In the genomic region with DNA sequence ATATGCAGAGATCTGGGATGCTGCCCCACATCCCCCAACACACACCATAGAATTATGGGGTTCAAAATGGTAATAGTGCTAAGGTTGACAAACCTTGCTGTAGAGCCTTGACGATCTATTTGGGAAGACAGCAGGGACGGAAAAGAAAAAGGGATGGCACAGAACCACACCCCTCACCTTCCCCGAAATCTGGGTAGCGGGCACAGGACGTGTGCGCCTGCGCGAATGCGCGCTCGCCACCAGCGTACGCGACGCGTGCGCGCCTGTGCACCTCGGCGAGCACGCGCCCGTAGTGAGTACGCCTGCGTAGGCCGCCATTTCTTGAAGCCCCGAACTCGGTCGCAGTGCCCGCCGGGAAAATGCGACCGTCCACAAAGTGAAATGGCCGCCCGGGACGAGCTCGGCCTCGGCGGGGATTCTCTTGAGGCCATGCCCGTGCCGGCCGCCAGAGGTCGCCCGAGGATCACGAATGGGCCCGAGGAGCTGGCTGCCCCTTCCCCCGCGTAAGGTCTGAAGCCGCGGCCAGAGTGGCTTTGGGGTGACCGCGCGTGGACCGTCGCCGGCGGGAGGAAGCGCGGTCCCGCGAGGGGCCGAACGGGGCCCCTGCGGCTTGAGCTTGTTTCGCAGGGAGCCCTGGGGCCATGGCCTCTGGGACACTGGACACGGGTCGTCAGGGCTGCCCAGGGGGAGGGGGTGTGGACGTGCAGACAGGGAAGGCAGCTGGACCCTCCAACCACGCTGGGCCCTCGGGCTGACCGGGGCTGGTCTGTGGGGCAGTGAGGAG, we compare ENCODE assay signal across 1 cellular context.
TF ChIP-seq lines count a peak whose summit lies in the region.

No MANE protein-coding gene starts in this region.

TF ChIP-seq in HEK293, 187 proteins besides CTCF, POLR2A, EP300 and RAD21 (continued from another document):
- TF ChIP-seq, protein P1, sequence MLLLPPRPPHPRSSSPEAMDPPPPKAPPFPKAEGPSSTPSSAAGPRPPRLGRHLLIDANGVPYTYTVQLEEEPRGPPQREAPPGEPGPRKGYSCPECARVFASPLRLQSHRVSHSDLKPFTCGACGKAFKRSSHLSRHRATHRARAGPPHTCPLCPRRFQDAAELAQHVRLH (tag by site-specific recombination; IDR thresholded peaks at IDR 0.05) = no peak
- 0 out of 2 replicates have a peak, but pooled peaks have one; percentile 25 for TF ChIP-seq SP3 (tag by site-specific recombination; IDR thresholded peaks at IDR 0.05)
- TF ChIP-seq, protein P2, sequence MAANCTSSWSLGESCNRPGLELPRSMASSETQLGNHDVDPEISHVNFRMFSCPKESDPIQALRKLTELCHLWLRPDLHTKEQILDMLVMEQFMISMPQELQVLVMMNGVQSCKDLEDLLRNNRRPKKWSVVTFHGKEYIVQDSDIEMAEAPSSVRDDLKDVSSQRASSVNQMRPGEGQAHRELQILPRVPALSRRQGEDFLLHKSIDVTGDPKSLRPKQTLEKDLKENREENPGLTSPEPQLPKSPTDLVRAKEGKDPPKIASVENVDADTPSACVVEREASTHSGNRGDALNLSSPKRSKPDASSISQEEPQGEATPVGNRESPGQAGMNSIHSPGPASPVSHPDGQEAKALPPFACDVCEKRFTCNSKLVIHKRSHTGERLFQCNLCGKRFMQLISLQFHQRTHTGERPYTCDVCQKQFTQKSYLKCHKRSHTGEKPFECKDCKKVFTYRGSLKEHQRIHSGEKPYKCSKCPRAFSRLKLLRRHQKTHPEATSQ (tag by site-specific recombination; IDR thresholded peaks at IDR 0.05) = no peak
- TF ChIP-seq, protein P3, sequence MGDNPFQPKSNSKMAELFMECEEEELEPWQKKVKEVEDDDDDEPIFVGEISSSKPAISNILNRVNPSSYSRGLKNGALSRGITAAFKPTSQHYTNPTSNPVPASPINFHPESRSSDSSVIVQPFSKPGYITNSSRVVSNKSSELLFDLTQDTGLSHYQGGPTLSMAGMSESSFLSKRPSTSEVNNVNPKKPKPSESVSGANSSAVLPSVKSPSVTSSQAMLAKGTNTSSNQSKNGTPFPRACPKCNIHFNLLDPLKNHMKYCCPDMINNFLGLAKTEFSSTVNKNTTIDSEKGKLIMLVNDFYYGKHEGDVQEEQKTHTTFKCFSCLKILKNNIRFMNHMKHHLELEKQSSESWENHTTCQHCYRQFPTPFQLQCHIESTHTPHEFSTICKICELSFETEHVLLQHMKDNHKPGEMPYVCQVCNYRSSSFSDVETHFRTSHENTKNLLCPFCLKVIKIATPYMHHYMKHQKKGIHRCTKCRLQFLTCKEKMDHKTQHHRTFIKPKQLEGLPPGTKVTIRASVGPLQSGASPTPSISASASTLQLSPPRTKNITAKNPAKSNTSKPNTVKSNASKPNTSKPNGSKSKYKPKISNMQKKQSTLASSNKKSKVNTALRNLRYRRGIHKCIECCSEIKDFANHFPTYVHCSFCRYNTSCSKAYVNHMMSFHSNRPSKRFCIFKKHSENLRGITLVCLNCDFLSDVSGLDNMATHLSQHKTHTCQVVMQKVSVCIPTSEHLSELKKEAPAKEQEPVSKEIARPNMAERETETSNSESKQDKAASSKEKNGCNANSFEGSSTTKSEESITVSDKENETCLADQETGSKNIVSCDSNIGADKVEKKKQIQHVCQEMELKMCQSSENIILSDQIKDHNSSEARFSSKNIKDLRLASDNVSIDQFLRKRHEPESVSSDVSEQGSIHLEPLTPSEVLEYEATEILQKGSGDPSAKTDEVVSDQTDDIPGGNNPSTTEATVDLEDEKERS (tag by site-specific recombination; IDR thresholded peaks at IDR 0.05) = 0 out of 2 replicates have a peak, but pooled peaks have one; percentile 20
- TF ChIP-seq ZNF701 (tag by site-specific recombination; IDR thresholded peaks at IDR 0.05) = no peak
- TF ChIP-seq, protein P4, sequence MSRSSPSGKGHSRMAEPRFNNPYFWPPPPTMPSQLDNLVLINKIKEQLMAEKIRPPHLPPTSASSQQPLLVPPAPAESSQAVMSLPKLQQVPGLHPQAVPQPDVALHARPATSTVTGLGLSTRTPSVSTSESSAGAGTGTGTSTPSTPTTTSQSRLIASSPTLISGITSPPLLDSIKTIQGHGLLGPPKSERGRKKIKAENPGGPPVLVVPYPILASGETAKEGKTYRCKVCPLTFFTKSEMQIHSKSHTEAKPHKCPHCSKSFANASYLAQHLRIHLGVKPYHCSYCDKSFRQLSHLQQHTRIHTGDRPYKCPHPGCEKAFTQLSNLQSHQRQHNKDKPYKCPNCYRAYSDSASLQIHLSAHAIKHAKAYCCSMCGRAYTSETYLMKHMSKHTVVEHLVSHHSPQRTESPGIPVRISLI (tag by site-specific recombination; IDR thresholded peaks at IDR 0.05) = no peak
- no peak for TF ChIP-seq ZNF792 (tag by site-specific recombination; IDR thresholded peaks at IDR 0.05)
- TF ChIP-seq ZNF510 (tag by site-specific recombination; IDR thresholded peaks at IDR 0.05; ENCODE audit: insufficient replicate concordance) = no peak
- TF ChIP-seq ZNF140 (tag by site-specific recombination; IDR thresholded peaks at IDR 0.05) = no peak
- TF ChIP-seq ZNF354C (tag by site-specific recombination; IDR thresholded peaks at IDR 0.05; ENCODE audit: borderline replicate concordance, low read depth) = no peak
- TF ChIP-seq ZNF248 (tag by site-specific recombination; IDR thresholded peaks at IDR 0.05) = no peak
- no peak for TF ChIP-seq EGR2 (tag by site-specific recombination; IDR thresholded peaks at IDR 0.05; ENCODE audit: low read depth)
